Comparison of ENCODE assay signal across 1 cellular context in the genomic region with DNA sequence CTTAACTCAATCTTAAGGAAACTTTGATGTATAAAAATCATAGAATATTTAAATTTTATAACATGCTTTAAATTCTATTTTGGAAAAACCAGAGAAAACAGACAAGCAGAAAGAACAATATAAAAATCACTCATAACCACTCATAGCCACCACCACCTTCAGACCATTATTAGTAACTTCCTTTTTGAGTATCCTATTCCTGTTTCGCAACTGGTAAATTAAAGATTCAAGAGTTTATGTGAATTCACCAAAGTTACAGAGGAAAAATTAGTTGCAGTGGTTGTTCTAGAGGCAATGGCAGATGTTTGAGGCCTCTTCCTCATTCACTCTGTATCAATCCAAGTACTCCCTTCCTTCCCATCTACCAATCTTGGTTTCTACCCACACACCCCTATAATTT.
A peak's percentile ranks its signal among the peaks of the same experiment; 100 is the strongest.
TF ChIP-seq lines count a peak whose summit lies in the region.

No MANE protein-coding gene starts in this region.

TF ChIP-seq in IMR-90, 13 proteins besides CTCF, POLR2A, EP300 and RAD21 (continued from another document):
- TF ChIP-seq CEBPB (IDR thresholded peaks at IDR 0.05; ENCODE audit: low read depth, low read length) (peak; percentile 32; the same call in 1 of the 2 replicates), NFE2L2 (IDR thresholded peaks at IDR 0.05; ENCODE audit: low read depth, low read length) (no peak)
